Comparison of ENCODE assay signal across 1 cellular context in the genomic region with DNA sequence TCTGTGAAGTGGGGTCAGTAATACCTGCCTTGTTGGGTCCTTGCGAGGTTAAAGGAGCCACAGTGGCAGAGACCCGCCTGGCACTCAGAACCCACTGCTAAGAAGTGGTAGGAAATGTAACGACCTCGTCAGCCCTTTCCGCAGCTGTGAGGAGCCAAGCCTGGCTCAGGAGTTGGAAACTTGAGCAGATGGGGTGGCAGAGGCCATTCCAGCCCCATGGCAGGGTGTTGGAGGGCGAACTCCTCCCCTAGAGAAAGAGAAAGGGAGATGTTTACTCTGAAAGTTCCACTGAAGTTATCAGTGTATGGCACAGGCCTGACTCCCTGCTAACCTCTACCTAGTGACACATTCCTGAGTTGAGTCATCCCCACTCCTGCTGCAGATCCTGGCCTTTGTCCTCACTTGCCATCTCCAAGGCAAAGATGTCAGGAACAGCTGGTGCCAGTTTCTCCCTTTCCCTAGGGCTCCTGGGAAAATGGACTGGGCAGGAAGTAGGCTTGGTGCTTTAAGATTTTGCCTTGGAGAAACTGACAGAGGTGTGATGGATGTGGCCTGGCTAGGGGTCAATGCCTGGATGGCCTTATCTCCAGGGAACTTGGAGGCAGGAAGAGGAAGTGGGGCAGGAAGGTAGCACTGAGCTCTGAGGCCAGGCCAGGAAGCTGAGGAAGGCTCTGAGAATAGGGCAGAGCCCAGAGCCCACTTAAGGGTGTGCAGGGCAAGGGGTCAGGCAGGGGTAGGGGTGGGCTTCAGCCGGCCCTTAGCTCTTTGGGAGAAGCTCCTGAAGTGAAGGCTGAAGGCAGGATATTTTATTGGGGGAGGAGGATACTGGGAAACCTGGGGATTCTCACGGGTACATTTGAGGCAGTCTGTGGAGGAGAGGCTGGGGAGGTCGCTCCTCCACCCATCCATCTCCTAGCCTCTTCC.
TF ChIP-seq lines count a peak whose summit lies in the region.

No MANE protein-coding gene starts in this region.

TF ChIP-seq in HepG2, 621 proteins besides CTCF, POLR2A, EP300 and RAD21 (continued from another document and continues in another):
- peak; percentile 65; the same call in 1 of the 2 replicates for TF ChIP-seq ELF4 (CRISPR knock-in tag; IDR thresholded peaks at IDR 0.05; ENCODE audit: borderline replicate concordance)
- TF ChIP-seq, protein P1, sequence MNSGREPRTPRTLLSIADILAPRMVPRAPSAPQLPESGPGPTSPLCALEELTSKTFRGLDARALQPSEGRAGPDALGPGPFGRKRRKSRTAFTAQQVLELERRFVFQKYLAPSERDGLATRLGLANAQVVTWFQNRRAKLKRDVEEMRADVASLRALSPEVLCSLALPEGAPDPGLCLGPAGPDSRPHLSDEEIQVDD (CRISPR knock-in tag; IDR thresholded peaks at IDR 0.05; ENCODE audit: borderline replicate concordance), result no peak
- no peak for TF ChIP-seq ZKSCAN5 (CRISPR knock-in tag; IDR thresholded peaks at IDR 0.05)
- TF ChIP-seq, protein P2, sequence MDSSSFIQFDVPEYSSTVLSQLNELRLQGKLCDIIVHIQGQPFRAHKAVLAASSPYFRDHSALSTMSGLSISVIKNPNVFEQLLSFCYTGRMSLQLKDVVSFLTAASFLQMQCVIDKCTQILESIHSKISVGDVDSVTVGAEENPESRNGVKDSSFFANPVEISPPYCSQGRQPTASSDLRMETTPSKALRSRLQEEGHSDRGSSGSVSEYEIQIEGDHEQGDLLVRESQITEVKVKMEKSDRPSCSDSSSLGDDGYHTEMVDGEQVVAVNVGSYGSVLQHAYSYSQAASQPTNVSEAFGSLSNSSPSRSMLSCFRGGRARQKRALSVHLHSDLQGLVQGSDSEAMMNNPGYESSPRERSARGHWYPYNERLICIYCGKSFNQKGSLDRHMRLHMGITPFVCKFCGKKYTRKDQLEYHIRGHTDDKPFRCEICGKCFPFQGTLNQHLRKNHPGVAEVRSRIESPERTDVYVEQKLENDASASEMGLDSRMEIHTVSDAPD (CRISPR knock-in tag; IDR thresholded peaks at IDR 0.05), result peak; percentile 89
- peak; percentile 78 for TF ChIP-seq XRCC5 (optimal IDR thresholded peaks at IDR 0.05; ENCODE audit: low read length)
- TF ChIP-seq, protein P3, sequence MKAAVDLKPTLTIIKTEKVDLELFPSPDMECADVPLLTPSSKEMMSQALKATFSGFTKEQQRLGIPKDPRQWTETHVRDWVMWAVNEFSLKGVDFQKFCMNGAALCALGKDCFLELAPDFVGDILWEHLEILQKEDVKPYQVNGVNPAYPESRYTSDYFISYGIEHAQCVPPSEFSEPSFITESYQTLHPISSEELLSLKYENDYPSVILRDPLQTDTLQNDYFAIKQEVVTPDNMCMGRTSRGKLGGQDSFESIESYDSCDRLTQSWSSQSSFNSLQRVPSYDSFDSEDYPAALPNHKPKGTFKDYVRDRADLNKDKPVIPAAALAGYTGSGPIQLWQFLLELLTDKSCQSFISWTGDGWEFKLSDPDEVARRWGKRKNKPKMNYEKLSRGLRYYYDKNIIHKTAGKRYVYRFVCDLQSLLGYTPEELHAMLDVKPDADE (CRISPR knock-in tag; IDR thresholded peaks at IDR 0.05), result no peak
- TF ChIP-seq FIP1L1 (IDR thresholded peaks at IDR 0.05; ENCODE audit: borderline replicate concordance, insufficient read depth, low read depth, low read length), result no peak; the same call in 1 of the 2 replicates
- TF ChIP-seq ZNF230 (CRISPR knock-in tag; IDR thresholded peaks at IDR 0.05), result peak; percentile 36; the same call in 1 of the 2 replicates
- TF ChIP-seq ZNF296 (CRISPR knock-in tag; conservative IDR thresholded peaks at IDR 0.05), result peak; percentile 24; the same call in 1 of the 2 replicates
- TF ChIP-seq PAWR (CRISPR knock-in tag; IDR thresholded peaks at IDR 0.05; ENCODE audit: borderline replicate concordance), result no peak
- TF ChIP-seq KAT7 (CRISPR knock-in tag; IDR thresholded peaks at IDR 0.05; ENCODE audit: borderline replicate concordance), result peak; percentile 96
- TF ChIP-seq, protein P4, sequence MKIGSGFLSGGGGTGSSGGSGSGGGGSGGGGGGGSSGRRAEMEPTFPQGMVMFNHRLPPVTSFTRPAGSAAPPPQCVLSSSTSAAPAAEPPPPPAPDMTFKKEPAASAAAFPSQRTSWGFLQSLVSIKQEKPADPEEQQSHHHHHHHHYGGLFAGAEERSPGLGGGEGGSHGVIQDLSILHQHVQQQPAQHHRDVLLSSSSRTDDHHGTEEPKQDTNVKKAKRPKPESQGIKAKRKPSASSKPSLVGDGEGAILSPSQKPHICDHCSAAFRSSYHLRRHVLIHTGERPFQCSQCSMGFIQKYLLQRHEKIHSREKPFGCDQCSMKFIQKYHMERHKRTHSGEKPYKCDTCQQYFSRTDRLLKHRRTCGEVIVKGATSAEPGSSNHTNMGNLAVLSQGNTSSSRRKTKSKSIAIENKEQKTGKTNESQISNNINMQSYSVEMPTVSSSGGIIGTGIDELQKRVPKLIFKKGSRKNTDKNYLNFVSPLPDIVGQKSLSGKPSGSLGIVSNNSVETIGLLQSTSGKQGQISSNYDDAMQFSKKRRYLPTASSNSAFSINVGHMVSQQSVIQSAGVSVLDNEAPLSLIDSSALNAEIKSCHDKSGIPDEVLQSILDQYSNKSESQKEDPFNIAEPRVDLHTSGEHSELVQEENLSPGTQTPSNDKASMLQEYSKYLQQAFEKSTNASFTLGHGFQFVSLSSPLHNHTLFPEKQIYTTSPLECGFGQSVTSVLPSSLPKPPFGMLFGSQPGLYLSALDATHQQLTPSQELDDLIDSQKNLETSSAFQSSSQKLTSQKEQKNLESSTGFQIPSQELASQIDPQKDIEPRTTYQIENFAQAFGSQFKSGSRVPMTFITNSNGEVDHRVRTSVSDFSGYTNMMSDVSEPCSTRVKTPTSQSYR (CRISPR knock-in tag; IDR thresholded peaks at IDR 0.05; ENCODE audit: borderline replicate concordance), result peak; percentile 66; the same call in 1 of the 2 replicates
- TF ChIP-seq ZNF34 (CRISPR knock-in tag; IDR thresholded peaks at IDR 0.05; ENCODE audit: borderline replicate concordance), result no peak
- peak; percentile 1; the same call in 1 of the 2 replicates for TF ChIP-seq STAG1 (CRISPR knock-in tag; IDR thresholded peaks at IDR 0.05)
- peak; percentile 43 for TF ChIP-seq AKAP8 (CRISPR knock-in tag; IDR thresholded peaks at IDR 0.05)
- 0 out of 2 replicates have a peak, but pooled peaks have one; percentile 68 for TF ChIP-seq NFIC (IDR thresholded peaks at IDR 0.05; ENCODE audit: low read length)
- no peak for TF ChIP-seq ZNF20 (CRISPR knock-in tag; IDR thresholded peaks at IDR 0.05)
- TF ChIP-seq, protein P5, sequence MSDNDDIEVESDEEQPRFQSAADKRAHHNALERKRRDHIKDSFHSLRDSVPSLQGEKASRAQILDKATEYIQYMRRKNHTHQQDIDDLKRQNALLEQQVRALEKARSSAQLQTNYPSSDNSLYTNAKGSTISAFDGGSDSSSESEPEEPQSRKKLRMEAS (IDR thresholded peaks at IDR 0.05), result no peak; the same call in none of the 2 replicates
- TF ChIP-seq, protein P6, sequence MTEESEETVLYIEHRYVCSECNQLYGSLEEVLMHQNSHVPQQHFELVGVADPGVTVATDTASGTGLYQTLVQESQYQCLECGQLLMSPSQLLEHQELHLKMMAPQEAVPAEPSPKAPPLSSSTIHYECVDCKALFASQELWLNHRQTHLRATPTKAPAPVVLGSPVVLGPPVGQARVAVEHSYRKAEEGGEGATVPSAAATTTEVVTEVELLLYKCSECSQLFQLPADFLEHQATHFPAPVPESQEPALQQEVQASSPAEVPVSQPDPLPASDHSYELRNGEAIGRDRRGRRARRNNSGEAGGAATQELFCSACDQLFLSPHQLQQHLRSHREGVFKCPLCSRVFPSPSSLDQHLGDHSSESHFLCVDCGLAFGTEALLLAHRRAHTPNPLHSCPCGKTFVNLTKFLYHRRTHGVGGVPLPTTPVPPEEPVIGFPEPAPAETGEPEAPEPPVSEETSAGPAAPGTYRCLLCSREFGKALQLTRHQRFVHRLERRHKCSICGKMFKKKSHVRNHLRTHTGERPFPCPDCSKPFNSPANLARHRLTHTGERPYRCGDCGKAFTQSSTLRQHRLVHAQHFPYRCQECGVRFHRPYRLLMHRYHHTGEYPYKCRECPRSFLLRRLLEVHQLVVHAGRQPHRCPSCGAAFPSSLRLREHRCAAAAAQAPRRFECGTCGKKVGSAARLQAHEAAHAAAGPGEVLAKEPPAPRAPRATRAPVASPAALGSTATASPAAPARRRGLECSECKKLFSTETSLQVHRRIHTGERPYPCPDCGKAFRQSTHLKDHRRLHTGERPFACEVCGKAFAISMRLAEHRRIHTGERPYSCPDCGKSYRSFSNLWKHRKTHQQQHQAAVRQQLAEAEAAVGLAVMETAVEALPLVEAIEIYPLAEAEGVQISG (CRISPR knock-in tag; IDR thresholded peaks at IDR 0.05), result 0 out of 2 replicates have a peak, but pooled peaks have one; percentile 8
- TF ChIP-seq ZNF589 (CRISPR knock-in tag; conservative IDR thresholded peaks at IDR 0.05), result no peak
- TF ChIP-seq ZNF678 (CRISPR knock-in tag; IDR thresholded peaks at IDR 0.05), result no peak
- no peak for TF ChIP-seq SIN3B (IDR thresholded peaks at IDR 0.05; ENCODE audit: low read length)
- TF ChIP-seq, protein P7, sequence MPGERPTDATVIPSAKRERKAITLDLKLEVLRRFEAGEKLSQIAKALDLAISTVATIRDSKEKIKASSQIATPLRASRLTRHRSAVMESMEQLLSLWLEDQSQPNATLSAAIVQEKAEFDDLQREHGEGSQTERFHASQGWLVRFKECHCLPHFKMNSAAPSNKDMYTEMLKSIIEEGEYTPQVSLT (CRISPR knock-in tag; IDR thresholded peaks at IDR 0.05; ENCODE audit: borderline replicate concordance, low read depth), result no peak
- TF ChIP-seq ZNF10 (CRISPR knock-in tag; IDR thresholded peaks at IDR 0.05; ENCODE audit: borderline replicate concordance, low read depth), result no peak
- peak; percentile 15; the same call in 1 of the 2 replicates for TF ChIP-seq KDM3A (CRISPR knock-in tag; IDR thresholded peaks at IDR 0.05; ENCODE audit: low read depth)
- peak; percentile 46; the same call in 1 of the 2 replicates for TF ChIP-seq ZNF878 (CRISPR knock-in tag; IDR thresholded peaks at IDR 0.05)
- TF ChIP-seq, protein P8, sequence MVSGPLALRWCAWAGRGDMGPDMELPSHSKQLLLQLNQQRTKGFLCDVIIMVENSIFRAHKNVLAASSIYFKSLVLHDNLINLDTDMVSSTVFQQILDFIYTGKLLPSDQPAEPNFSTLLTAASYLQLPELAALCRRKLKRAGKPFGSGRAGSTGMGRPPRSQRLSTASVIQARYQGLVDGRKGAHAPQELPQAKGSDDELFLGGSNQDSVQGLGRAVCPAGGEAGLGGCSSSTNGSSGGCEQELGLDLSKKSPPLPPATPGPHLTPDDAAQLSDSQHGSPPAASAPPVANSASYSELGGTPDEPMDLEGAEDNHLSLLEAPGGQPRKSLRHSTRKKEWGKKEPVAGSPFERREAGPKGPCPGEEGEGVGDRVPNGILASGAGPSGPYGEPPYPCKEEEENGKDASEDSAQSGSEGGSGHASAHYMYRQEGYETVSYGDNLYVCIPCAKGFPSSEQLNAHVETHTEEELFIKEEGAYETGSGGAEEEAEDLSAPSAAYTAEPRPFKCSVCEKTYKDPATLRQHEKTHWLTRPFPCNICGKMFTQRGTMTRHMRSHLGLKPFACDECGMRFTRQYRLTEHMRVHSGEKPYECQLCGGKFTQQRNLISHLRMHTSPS (CRISPR knock-in tag; IDR thresholded peaks at IDR 0.05; ENCODE audit: low read depth), result peak; percentile 92
- no peak for TF ChIP-seq ZNF160 (CRISPR knock-in tag; IDR thresholded peaks at IDR 0.05)
- no peak; the same call in 1 of the 2 replicates for TF ChIP-seq ZNF749 (CRISPR knock-in tag; IDR thresholded peaks at IDR 0.05; ENCODE audit: borderline replicate concordance)
- peak; percentile 83; the same call in 1 of the 2 replicates for TF ChIP-seq PHF21A (CRISPR knock-in tag; IDR thresholded peaks at IDR 0.05)
- TF ChIP-seq, protein P9, sequence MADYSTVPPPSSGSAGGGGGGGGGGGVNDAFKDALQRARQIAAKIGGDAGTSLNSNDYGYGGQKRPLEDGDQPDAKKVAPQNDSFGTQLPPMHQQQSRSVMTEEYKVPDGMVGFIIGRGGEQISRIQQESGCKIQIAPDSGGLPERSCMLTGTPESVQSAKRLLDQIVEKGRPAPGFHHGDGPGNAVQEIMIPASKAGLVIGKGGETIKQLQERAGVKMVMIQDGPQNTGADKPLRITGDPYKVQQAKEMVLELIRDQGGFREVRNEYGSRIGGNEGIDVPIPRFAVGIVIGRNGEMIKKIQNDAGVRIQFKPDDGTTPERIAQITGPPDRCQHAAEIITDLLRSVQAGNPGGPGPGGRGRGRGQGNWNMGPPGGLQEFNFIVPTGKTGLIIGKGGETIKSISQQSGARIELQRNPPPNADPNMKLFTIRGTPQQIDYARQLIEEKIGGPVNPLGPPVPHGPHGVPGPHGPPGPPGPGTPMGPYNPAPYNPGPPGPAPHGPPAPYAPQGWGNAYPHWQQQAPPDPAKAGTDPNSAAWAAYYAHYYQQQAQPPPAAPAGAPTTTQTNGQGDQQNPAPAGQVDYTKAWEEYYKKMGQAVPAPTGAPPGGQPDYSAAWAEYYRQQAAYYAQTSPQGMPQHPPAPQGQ (CRISPR knock-in tag; IDR thresholded peaks at IDR 0.05; ENCODE audit: borderline replicate concordance), result no peak
- TF ChIP-seq SP2 (CRISPR knock-in tag; IDR thresholded peaks at IDR 0.05), result no peak
- TF ChIP-seq ZNF660 (CRISPR knock-in tag; IDR thresholded peaks at IDR 0.05; ENCODE audit: borderline replicate concordance, low read depth), result no peak
- TF ChIP-seq KMT2B (CRISPR knock-in tag; IDR thresholded peaks at IDR 0.05), result peak; percentile 49; the same call in 1 of the 2 replicates
- TF ChIP-seq ZNF17 (CRISPR knock-in tag; IDR thresholded peaks at IDR 0.05), result no peak
- no peak for TF ChIP-seq KLF11 (CRISPR knock-in tag; IDR thresholded peaks at IDR 0.05)
- peak; percentile 35; the same call in 1 of the 2 replicates for TF ChIP-seq KDM4B (CRISPR knock-in tag; IDR thresholded peaks at IDR 0.05)
- TF ChIP-seq SMARCE1 (IDR thresholded peaks at IDR 0.05; ENCODE audit: borderline replicate concordance), result no peak
- TF ChIP-seq ZNF724P (CRISPR knock-in tag; IDR thresholded peaks at IDR 0.05; ENCODE audit: borderline replicate concordance), result 0 out of 2 replicates have a peak, but pooled peaks have one; percentile 2
- no peak; the same call in 1 of the 2 replicates for TF ChIP-seq ZNF652 (CRISPR knock-in tag; IDR thresholded peaks at IDR 0.05; ENCODE audit: borderline replicate concordance, low read depth)
- TF ChIP-seq GZF1 (CRISPR knock-in tag; IDR thresholded peaks at IDR 0.05), result no peak; the same call in 1 of the 2 replicates
- TF ChIP-seq SAP130 (CRISPR knock-in tag; IDR thresholded peaks at IDR 0.05; ENCODE audit: low read depth), result peak; percentile 98
- no peak for TF ChIP-seq ZNF530 (CRISPR knock-in tag; IDR thresholded peaks at IDR 0.05; ENCODE audit: low read depth)
- no peak; the same call in none of the 2 replicates for TF ChIP-seq ZNF431 (CRISPR knock-in tag; IDR thresholded peaks at IDR 0.05; ENCODE audit: borderline replicate concordance, low read depth)
- TF ChIP-seq PHB2 (IDR thresholded peaks at IDR 0.05; ENCODE audit: partially characterized antibody), result no peak
- TF ChIP-seq, protein P10, sequence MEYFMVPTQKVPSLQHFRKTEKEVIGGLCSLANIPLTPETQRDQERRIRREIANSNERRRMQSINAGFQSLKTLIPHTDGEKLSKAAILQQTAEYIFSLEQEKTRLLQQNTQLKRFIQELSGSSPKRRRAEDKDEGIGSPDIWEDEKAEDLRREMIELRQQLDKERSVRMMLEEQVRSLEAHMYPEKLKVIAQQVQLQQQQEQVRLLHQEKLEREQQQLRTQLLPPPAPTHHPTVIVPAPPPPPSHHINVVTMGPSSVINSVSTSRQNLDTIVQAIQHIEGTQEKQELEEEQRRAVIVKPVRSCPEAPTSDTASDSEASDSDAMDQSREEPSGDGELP (IDR thresholded peaks at IDR 0.05; ENCODE audit: borderline replicate concordance, low read depth), result peak; percentile 99
- TF ChIP-seq ZNF546 (CRISPR knock-in tag; conservative IDR thresholded peaks at IDR 0.05), result 0 out of 2 replicates have a peak, but pooled peaks have one; percentile 6
- peak; percentile 94 for TF ChIP-seq JUN (CRISPR knock-in tag; IDR thresholded peaks at IDR 0.05)
